ENCODE assay signal across 8 cellular contexts in genomic region chr10:72259491-72260214, GRCh38. TPM values are rescaled to one million over a fixed set of nuclear protein-coding genes. Genes with fewer than 3 reads are reported as not detected.
A peak's percentile ranks its signal among the peaks of the same experiment; 100 is the strongest.
DNase-seq lines count a peak whose midpoint lies in the region; ATAC-seq and TF ChIP-seq lines count a peak whose summit lies in the region.

No MANE protein-coding gene starts in this region.

- H2AFZ ChIP-seq in mammary epithelial cell (ENCODE audit: low read depth, low read length): peak overlapping the region; percentile 16

- intact Hi-C loops in mammary epithelial cell (cut with micrococcal nuclease): no loop called here

- H3K36me3 ChIP-seq in BLaER1: no peaks in the 10 kb centered on the region
- H3K36me3 ChIP-seq in KOPT-K1 (ENCODE audit: insufficient read depth, low read length): no peaks in the 10 kb centered on the region
- H3K36me3 ChIP-seq in mammary epithelial cell (ENCODE audit: insufficient read depth, low read length): no peaks in the 10 kb centered on the region

- H3K27ac ChIP-seq in BLaER1: peak overlapping the region; percentile 80
- H3K27ac ChIP-seq in KOPT-K1 (ENCODE audit: low read depth, low read length, poor library complexity, severe bottlenecking): peak overlapping the region; percentile 81
- peak overlapping the region; percentile 98 for H3K27ac ChIP-seq in mammary epithelial cell (ENCODE audit: insufficient read depth, low read depth, low read length)

- in situ Hi-C loops in mammary epithelial cell (cut with MboI; ENCODE audit: low sequenced_read_pairs in 2 of 2): no loop called here

- WGBS in mammary epithelial cell (ENCODE audit: low coverage, missing lambda C conversion rate): 63% methylated on average over 4 of the region's 4 CpGs

- H3K9ac ChIP-seq in BLaER1: peak overlapping the region; percentile 57; the same call in 1 of the 2 replicates
- H3K9ac ChIP-seq in mammary epithelial cell (ENCODE audit: insufficient read depth, low read length): peak overlapping the region; percentile 72

- no TSS peak for BruUV-seq in mammary epithelial cell (replicated peaks; lab: Mats Ljungman, UMichigan)

- H3K27me3 ChIP-seq in BLaER1 (no peaks in the 10 kb centered on the region), mammary epithelial cell (ENCODE audit: insufficient read depth, low read length) (no peaks in the 10 kb centered on the region)

- no peaks in the 10 kb centered on the region for H4K20me1 ChIP-seq in BLaER1
- no peaks in the 10 kb centered on the region for H4K20me1 ChIP-seq in mammary epithelial cell (ENCODE audit: insufficient read depth, low read length)

- no peaks in the 10 kb centered on the region for H3K9me3 ChIP-seq in BLaER1
- H3K9me3 ChIP-seq in KOPT-K1 (ENCODE audit: insufficient read depth, low read length, poor library complexity, severe bottlenecking): no peaks in the 10 kb centered on the region
- H3K9me3 ChIP-seq in mammary epithelial cell (replicated peaks; ENCODE audit: insufficient read depth, low read length): no peaks in the 10 kb centered on the region

- TF ChIP-seq CTCF in mammary epithelial cell (conservative IDR thresholded peaks at IDR 0.05 in 1 of 2, IDR thresholded peaks at IDR 0.05 in 1 of 2; ENCODE audit: extremely low read depth in 1 of 2, insufficient read depth in 1 of 2, low read depth in 1 of 2, low read length in 2 of 2): no peak

- H3K4me2 ChIP-seq in BLaER1 (peak overlapping the region; percentile 97), mammary epithelial cell (ENCODE audit: insufficient read depth, low read depth, low read length) (no peak overlapping the region)

- dilution Hi-C loops in mammary epithelial cell (cut with HindIII; ENCODE audit: low sequenced_read_pairs): no loop called here

- H3K4me1 ChIP-seq in BLaER1: peaks cover 98% of the 10 kb centered on the region
- H3K4me1 ChIP-seq in mammary epithelial cell (ENCODE audit: insufficient read depth, low read length): peaks cover 62% of the 10 kb centered on the region

- 0 out of 2 replicates have a peak overlapping the region, but pooled peaks have one; percentile 63 for H3K4me3 ChIP-seq in BLaER1
- no peak overlapping the region for H3K4me3 ChIP-seq in mammary epithelial cell (replicated peaks in 1 of 3; ENCODE audit: insufficient read depth in 1 of 3, low read depth in 2 of 3, low read length in 3 of 3)

- ATAC-seq in GM18519 (IDR thresholded peaks at IDR 0.05; ENCODE audit: low FRiP score, unreplicated experiment) (no peak), HG02870 (IDR thresholded peaks at IDR 0.05; ENCODE audit: unreplicated experiment) (no peak), HG03175 (IDR thresholded peaks at IDR 0.05; ENCODE audit: unreplicated experiment) (no peak), HG03469 (IDR thresholded peaks at IDR 0.05; ENCODE audit: unreplicated experiment) (no peak)

- no peaks in the 10 kb centered on the region for H3K79me2 ChIP-seq in mammary epithelial cell (ENCODE audit: insufficient read depth, low read length)

- CTCF ChIA-PET in mammary epithelial cell (lab: Charles Lee; ENCODE audit: low non-redundant PET): no interaction called here

- no peak for DNase-seq in mammary epithelial cell
- DNase-seq in midbrain (lab: John Stamatoyannopoulos, UW): peak; percentile 35

RNA-seq across cellular contexts. Expression of gene DDIT4, which starts 14.1 kb away (rescaled TPM):
- total RNA-seq in mammary epithelial cell: 1,000 to 10,000 TPM in 1 of 2 donors, 100 to 1,000 TPM in 1; 772 to 1,235 TPM
- polyA plus RNA-seq in mammary epithelial cell: 542 TPM
- polyA minus RNA-seq in mammary epithelial cell: 521 TPM

RNA-seq across cellular contexts. Expression of gene ASCC1, which starts 43.6 kb away (rescaled TPM):
- 10 to 100 TPM; 40.2 to 54.5 TPM for total RNA-seq in mammary epithelial cell
- polyA plus RNA-seq in mammary epithelial cell: 36.9 TPM
- polyA minus RNA-seq in mammary epithelial cell: 24.3 TPM

RNA-seq across cellular contexts. Expression of gene ANAPC16, which starts 43.8 kb away (rescaled TPM):
- 10 to 100 TPM; 66.4 to 87.2 TPM for total RNA-seq in mammary epithelial cell
- 53.8 TPM for polyA plus RNA-seq in mammary epithelial cell
- 4.8 TPM for polyA minus RNA-seq in mammary epithelial cell
